In the genomic region with DNA sequence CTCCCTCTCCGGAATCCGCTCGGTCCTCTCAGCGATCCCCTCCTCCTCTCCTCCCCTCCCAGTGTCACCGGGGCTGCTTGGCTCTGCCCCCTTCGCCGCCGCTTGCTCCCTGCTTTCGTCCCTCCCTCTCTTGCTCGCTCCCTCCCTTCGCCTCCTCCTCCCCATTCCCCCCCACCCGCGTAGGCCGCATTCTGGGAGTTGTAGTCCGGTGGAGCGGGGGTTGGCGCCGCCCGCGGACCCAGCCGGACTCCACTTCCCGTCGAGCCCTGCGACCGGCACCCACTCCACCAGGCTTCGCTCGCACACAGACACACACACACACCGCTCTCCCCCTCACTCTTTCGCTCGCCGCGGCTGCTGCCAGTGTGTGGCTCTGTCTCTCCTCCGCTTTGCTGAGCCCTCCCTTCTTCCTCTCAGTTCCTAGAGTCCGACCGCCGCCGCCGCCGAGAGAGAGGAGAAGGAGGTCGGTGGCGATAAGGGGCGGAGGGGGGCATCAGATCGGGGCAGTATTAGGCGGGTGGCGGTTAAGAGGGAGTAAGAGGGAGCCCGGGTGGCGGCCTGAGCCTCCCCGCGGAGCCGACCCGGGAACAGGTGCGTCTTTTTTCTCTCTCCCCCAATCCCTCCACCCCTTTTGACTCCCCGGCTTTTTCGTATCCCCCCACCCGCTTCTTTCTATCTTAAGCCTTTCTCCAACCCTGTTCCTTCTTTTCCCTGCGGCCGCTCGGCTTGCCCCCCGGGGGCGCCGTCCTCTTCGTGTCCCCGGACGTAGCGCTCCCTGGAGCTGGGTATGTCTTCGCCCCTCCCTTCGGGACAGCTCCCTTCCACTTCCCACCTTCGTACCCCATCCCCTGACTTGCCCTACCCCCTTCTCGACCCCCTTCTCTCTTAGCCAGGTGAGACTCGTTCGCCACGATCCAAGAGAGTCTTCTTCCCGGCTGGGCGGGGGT, we compare ENCODE assay signal across 8 cellular contexts. TPM values are rescaled to one million over a fixed set of nuclear protein-coding genes. Genes with fewer than 3 reads are reported as not detected.
DNase-seq lines count a peak whose midpoint lies in the region; TF ChIP-seq lines count a peak whose summit lies in the region.

A gene with protein sequence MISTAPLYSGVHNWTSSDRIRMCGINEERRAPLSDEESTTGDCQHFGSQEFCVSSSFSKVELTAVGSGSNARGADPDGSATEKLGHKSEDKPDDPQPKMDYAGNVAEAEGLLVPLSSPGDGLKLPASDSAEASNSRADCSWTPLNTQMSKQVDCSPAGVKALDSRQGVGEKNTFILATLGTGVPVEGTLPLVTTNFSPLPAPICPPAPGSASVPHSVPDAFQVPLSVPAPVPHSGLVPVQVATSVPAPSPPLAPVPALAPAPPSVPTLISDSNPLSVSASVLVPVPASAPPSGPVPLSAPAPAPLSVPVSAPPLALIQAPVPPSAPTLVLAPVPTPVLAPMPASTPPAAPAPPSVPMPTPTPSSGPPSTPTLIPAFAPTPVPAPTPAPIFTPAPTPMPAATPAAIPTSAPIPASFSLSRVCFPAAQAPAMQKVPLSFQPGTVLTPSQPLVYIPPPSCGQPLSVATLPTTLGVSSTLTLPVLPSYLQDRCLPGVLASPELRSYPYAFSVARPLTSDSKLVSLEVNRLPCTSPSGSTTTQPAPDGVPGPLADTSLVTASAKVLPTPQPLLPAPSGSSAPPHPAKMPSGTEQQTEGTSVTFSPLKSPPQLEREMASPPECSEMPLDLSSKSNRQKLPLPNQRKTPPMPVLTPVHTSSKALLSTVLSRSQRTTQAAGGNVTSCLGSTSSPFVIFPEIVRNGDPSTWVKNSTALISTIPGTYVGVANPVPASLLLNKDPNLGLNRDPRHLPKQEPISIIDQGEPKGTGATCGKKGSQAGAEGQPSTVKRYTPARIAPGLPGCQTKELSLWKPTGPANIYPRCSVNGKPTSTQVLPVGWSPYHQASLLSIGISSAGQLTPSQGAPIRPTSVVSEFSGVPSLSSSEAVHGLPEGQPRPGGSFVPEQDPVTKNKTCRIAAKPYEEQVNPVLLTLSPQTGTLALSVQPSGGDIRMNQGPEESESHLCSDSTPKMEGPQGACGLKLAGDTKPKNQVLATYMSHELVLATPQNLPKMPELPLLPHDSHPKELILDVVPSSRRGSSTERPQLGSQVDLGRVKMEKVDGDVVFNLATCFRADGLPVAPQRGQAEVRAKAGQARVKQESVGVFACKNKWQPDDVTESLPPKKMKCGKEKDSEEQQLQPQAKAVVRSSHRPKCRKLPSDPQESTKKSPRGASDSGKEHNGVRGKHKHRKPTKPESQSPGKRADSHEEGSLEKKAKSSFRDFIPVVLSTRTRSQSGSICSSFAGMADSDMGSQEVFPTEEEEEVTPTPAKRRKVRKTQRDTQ (N-terminal part only) (plus strand): TSS at position 336 of the 947 bp plus-strand sequence. CDS start 22,597 bp downstream, outside the sequence.

- H3K9me3 Mint-ChIP-seq in HFFc6: no peaks in the 10 kb centered on the region

- DNase-seq in HFFc6 (peak; percentile 87), MV-4-11 (lab: John Stamatoyannopoulos, UW) (peak; percentile 79), SJCRH30 (peak; percentile 91), germinal center (ENCODE audit: low spot score) (peak; percentile 92), occipital lobe (lab: John Stamatoyannopoulos, UW) (peak; percentile 95), suprapubic skin (ENCODE audit: low spot score in 2 of 2) (peak; percentile 93 to 94)
- DNase-seq in activated naive CD4-positive, alpha-beta T cell treated with Interleukin-2 at 50 U/mL for 16 hours: peak; percentile 87

- peaks cover 2% of the 10 kb centered on the region; the same call in 1 of the 2 replicates for H3K27me3 Mint-ChIP-seq in HFFc6 (ENCODE audit: insufficient read depth)

- no peaks in the 10 kb centered on the region; the same call in 1 of the 2 replicates for H3K36me3 Mint-ChIP-seq in HFFc6 (ENCODE audit: low read depth)

- H3K4me3 ChIP-seq in GM08714 (ENCODE audit: low read length) (peak within 1 kb of the TSS; percentile 57; the same call in 1 of the 2 replicates), SJCRH30 (no peak within 1 kb of the TSS; the same call in 1 of the 2 replicates), suprapubic skin (no peak within 1 kb of the TSS)

- 40% methylated on average over 73 of the region's 74 CpGs for WGBS in suprapubic skin

- TF ChIP-seq CTCF in HFFc6 (IDR thresholded peaks at IDR 0.05) (no peak), suprapubic skin (IDR thresholded peaks at IDR 0.05) (no peak)

- peak within 1 kb of the TSS; percentile 16; the same call in 1 of the 2 replicates for H3K27ac Mint-ChIP-seq in HFFc6

- H3K4me3 Mint-ChIP-seq in HFFc6: no peak within 1 kb of the TSS; the same call in 1 of the 2 replicates

- H3K27me3 ChIP-seq in SJCRH30: no peaks in the 10 kb centered on the region
- H3K27me3 ChIP-seq in suprapubic skin: no peaks in the 10 kb centered on the region

- peak in 1 of 2 donors; percentile 41 for TF ChIP-seq POLR2A in suprapubic skin (IDR thresholded peaks at IDR 0.05)

- H3K4me1 Mint-ChIP-seq in HFFc6 (ENCODE audit: low read depth): peaks cover 11% of the 10 kb centered on the region

- peak within 1 kb of the TSS; percentile 54 for H3K27ac ChIP-seq in SJCRH30
- no peak within 1 kb of the TSS for H3K27ac ChIP-seq in suprapubic skin

- H3K4me1 ChIP-seq in SJCRH30 (no peaks in the 10 kb centered on the region), suprapubic skin (peaks cover 11% of the 10 kb centered on the region)

- H3K9me3 ChIP-seq in SJCRH30 (replicated peaks) (no peaks in the 10 kb centered on the region), suprapubic skin (no peaks in the 10 kb centered on the region)

- no peak for TF ChIP-seq EP300 in suprapubic skin (IDR thresholded peaks at IDR 0.05)

- H3K36me3 ChIP-seq in SJCRH30 (no peaks in the 10 kb centered on the region), suprapubic skin (no peaks in the 10 kb centered on the region)

RNA-seq across cellular contexts. Expression of the gene that starts here (rescaled TPM):
- total RNA-seq in HFFc6 (2021; fragmentation: NEBNext Ultra II Directional; extraction: Animal tissue kit (Norgen Biotek cat#: 25700)): 10 to 100 TPM; 13.3 to 18.3 (median 14.8) TPM
- total RNA-seq in SJCRH30 (2014; rRNA removed; shearing (Covaris generic)): 5.1 and 5.6 TPM in 2 replicates
- 3.7 TPM for total RNA-seq in occipital lobe
- total RNA-seq in suprapubic skin: 10 to 100 TPM in 1 of 4 donors, 1 to 10 TPM in 3; 5.9 to 11.0 (median 7.9) TPM
